8 cellular contexts compared by ENCODE assay signal in genomic region chr17:17680477-17681186, GRCh38. TPM values are rescaled to one million over a fixed set of nuclear protein-coding genes. Genes with fewer than 3 reads are reported as not detected.
DNase-seq lines count a peak whose midpoint lies in the region; ATAC-seq and TF ChIP-seq lines count a peak whose summit lies in the region.

No MANE protein-coding gene starts in this region.

- H3K4me3 Mint-ChIP-seq in T-helper 1 cell treated with Interleukin-12 subunit alpha and Interleukin-12 subunit beta and Interleukin-4 antibody, amounts not matched to agents 30 μg/mL and 1 μg/mL, for 36 hours: peak overlapping the region; percentile 12
- H3K4me3 Mint-ChIP-seq in WTC11 (peak overlapping the region; percentile 26), glutamatergic neuron (ENCODE audit: unreplicated experiment) (peak overlapping the region; percentile 41)
- H3K4me3 Mint-ChIP-seq in stimulated activated memory B cell treated with anti-CD40 and anti-IgM and Interleukin-4, amounts not matched to agents 10 μg/mL and 1 μg/mL and 100 μg/mL, for 72 hours: peak overlapping the region; percentile 19

- peaks cover 3% of the 10 kb centered on the region for H3K36me3 Mint-ChIP-seq in T-helper 1 cell treated with Interleukin-12 subunit alpha and Interleukin-12 subunit beta and Interleukin-4 antibody, amounts not matched to agents 30 μg/mL and 1 μg/mL, for 36 hours (ENCODE audit: low read depth)
- no peaks in the 10 kb centered on the region for H3K36me3 Mint-ChIP-seq in WTC11
- no peaks in the 10 kb centered on the region for H3K36me3 Mint-ChIP-seq in glutamatergic neuron (ENCODE audit: unreplicated experiment)
- H3K36me3 Mint-ChIP-seq in stimulated activated memory B cell treated with anti-CD40 and anti-IgM and Interleukin-4, amounts not matched to agents 10 μg/mL and 1 μg/mL and 100 μg/mL, for 72 hours: no peaks in the 10 kb centered on the region

- TF ChIP-seq CTCF in WTC11 (IDR thresholded peaks at IDR 0.05) (no peak), glutamatergic neuron (IDR thresholded peaks at IDR 0.05; ENCODE audit: partially characterized antibody, unreplicated experiment) (no peak)

- H3K27ac Mint-ChIP-seq in T-helper 1 cell treated with Interleukin-12 subunit alpha and Interleukin-12 subunit beta and Interleukin-4 antibody, amounts not matched to agents 30 μg/mL and 1 μg/mL, for 36 hours: peak overlapping the region; percentile 29
- H3K27ac Mint-ChIP-seq in WTC11 (no peak overlapping the region), glutamatergic neuron (ENCODE audit: unreplicated experiment) (peak overlapping the region; percentile 5)
- H3K27ac Mint-ChIP-seq in stimulated activated memory B cell treated with anti-CD40 and anti-IgM and Interleukin-4, amounts not matched to agents 10 μg/mL and 1 μg/mL and 100 μg/mL, for 72 hours: no peak overlapping the region

- DNase-seq in T-helper 1 cell: no peak
- DNase-seq in WTC11 (ENCODE audit: low spot score): no peak
- DNase-seq in glutamatergic neuron: no peak
- no peak for DNase-seq in Ammon's horn (ENCODE audit: low spot score)
- no peak for DNase-seq in NCI-H2081 treated with DMSO at 0.1 percent for 48 hours (lab: John Stamatoyannopoulos, UW)
- DNase-seq in nucleus accumbens (lab: John Stamatoyannopoulos, UW): no peak

- POLR2A ChIA-PET in WTC11 (lab: Charles Lee): interaction anchor here (0.6 kb wide), 1 partner anchor 94 kb away, joined by 5 read pairs; no protein-coding TSS in a partner anchor

- H3K4me1 Mint-ChIP-seq in T-helper 1 cell treated with Interleukin-12 subunit alpha and Interleukin-12 subunit beta and Interleukin-4 antibody, amounts not matched to agents 30 μg/mL and 1 μg/mL, for 36 hours (ENCODE audit: low read depth): peaks cover 26% of the 10 kb centered on the region
- H3K4me1 Mint-ChIP-seq in WTC11 (peaks cover 43% of the 10 kb centered on the region), glutamatergic neuron (ENCODE audit: low read depth, unreplicated experiment) (peaks cover 17% of the 10 kb centered on the region)
- peaks cover 48% of the 10 kb centered on the region for H3K4me1 Mint-ChIP-seq in stimulated activated memory B cell treated with anti-CD40 and anti-IgM and Interleukin-4, amounts not matched to agents 10 μg/mL and 1 μg/mL and 100 μg/mL, for 72 hours

- CTCF ChIA-PET in WTC11 (lab: Charles Lee): interaction anchor here (0.6 to 3.0 kb wide), 23 partner anchors 8 to 352 kb away, joined by 3 to 18 read pairs (median 4); no protein-coding TSS in a partner anchor

- H3K9me3 Mint-ChIP-seq in T-helper 1 cell treated with Interleukin-12 subunit alpha and Interleukin-12 subunit beta and Interleukin-4 antibody, amounts not matched to agents 30 μg/mL and 1 μg/mL, for 36 hours: no peaks in the 10 kb centered on the region
- H3K9me3 Mint-ChIP-seq in WTC11: no peaks in the 10 kb centered on the region
- H3K9me3 Mint-ChIP-seq in glutamatergic neuron (ENCODE audit: unreplicated experiment): peaks cover 14% of the 10 kb centered on the region
- no peaks in the 10 kb centered on the region for H3K9me3 Mint-ChIP-seq in stimulated activated memory B cell treated with anti-CD40 and anti-IgM and Interleukin-4, amounts not matched to agents 10 μg/mL and 1 μg/mL and 100 μg/mL, for 72 hours

- no peak for ATAC-seq in WTC11
- ATAC-seq in stimulated activated memory B cell treated with anti-CD40 and anti-IgM and Interleukin-4, amounts not matched to agents 10 μg/mL and 1 μg/mL and 100 μg/mL, for 72 hours: no peak

- H3K27me3 Mint-ChIP-seq in T-helper 1 cell treated with Interleukin-12 subunit alpha and Interleukin-12 subunit beta and Interleukin-4 antibody, amounts not matched to agents 30 μg/mL and 1 μg/mL, for 36 hours (ENCODE audit: low read depth): peaks cover 16% of the 10 kb centered on the region
- H3K27me3 Mint-ChIP-seq in WTC11 (ENCODE audit: low read depth): peaks cover 87% of the 10 kb centered on the region
- H3K27me3 Mint-ChIP-seq in glutamatergic neuron (ENCODE audit: unreplicated experiment): peaks cover 18% of the 10 kb centered on the region
- H3K27me3 Mint-ChIP-seq in stimulated activated memory B cell treated with anti-CD40 and anti-IgM and Interleukin-4, amounts not matched to agents 10 μg/mL and 1 μg/mL and 100 μg/mL, for 72 hours: no peaks in the 10 kb centered on the region

TF ChIP-seq in WTC11, 78 proteins besides CTCF, POLR2A, EP300 and RAD21:
- TF ChIP-seq ZNF121 (CRISPR knock-in tag; IDR thresholded peaks at IDR 0.05) (peak; percentile 79; the same call in 1 of the 2 replicates), GTF2I (CRISPR knock-in tag; conservative IDR thresholded peaks at IDR 0.05) (peak; percentile 82), EMX1 (CRISPR knock-in tag; IDR thresholded peaks at IDR 0.05) (no peak)
TF ChIP-seq in WTC11: peak in this region for 2.

RNA-seq across cellular contexts. Expression of gene RAI1, which starts 0.6 kb away (rescaled TPM):
- total RNA-seq in WTC11 (2021) (7.3 to 12.7 TPM (median 8.1 TPM) in 3 replicates), glutamatergic neuron (ENCODE audit: unreplicated experiment) (70.2 TPM)

Comparison
In these comparisons a context has a peak if more than half of its experiments do, and no peak if none do; other contexts are left out.
1. H3K27ac Mint-ChIP-seq: peak in T-helper 1 cell treated with Interleukin-12 subunit alpha and Interleukin-12 subunit beta and Interleukin-4 antibody, amounts not matched to agents 30 μg/mL and 1 μg/mL, for 36 hours (single experiment) and glutamatergic neuron (single experiment); none in WTC11 (single experiment) and stimulated activated memory B cell treated with anti-CD40 and anti-IgM and Interleukin-4, amounts not matched to agents 10 μg/mL and 1 μg/mL and 100 μg/mL, for 72 hours (single experiment).
2. Peak in every context shown above with its lines, with median percentiles within 50 percentile points of each other: H3K4me3 Mint-ChIP-seq.